Comparison of ENCODE assay signal across 19 cellular contexts in the genomic region with DNA sequence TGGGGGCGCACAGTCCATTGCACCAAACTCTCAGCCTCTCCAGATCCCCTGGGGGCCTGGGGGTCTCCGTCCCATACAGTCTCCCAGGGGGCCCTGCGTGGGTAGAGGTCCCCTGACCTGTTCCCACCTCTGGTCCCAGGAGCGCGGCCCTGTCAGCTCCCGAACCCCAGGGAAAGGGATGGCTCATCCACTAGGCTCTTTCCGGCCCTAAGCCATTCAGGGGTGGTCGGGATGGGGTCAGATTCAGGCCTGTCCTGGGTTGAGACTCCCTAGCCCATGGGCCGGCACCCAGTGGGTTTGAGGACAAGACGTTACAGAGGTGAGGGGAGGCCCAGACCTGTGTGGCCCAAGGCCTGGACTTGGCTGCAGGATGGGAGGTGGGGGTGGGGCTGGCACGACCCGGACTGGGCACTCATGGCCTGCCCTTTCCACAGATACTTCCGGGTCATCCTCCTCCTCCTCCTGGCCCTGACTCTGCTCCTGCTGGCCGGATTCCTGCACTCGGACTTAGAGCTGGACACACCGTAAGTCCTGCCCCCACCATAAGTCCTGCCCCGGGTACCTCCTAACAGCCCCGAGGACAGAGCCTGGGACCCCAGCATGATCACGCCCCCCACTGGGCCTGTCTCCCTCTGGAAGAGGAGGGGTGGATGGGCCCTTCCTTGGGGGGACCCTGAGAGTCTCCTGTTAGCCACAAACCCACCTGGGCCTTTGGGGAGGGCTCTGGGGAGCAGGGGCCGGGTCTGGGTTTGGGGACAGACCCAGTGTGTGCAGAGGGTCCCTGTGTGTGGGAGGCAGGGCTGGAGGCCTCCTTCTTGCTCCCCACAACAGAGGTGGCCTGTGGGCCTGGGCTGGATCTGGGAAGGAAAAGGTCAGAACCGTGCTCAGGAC. TPM values are rescaled to one million over a fixed set of nuclear protein-coding genes. Genes with fewer than 3 reads are reported as not detected.
DNase-seq lines count a peak whose midpoint lies in the region; ATAC-seq and TF ChIP-seq lines count a peak whose summit lies in the region.
"Had no signal": no experiment of that assay in that cellular context is flagged by ENCODE, and none has a peak within 500 bp of the region (broad histone marks: within the 10 kb centered on the region; RNA-seq: fewer than 3 reads in every experiment).

No MANE protein-coding gene starts in this region.

- intact Hi-C loops in activated CD4-positive, alpha-beta memory T cell treated with anti-CD3 and anti-CD28 coated beads for 36 hours (cut with micrococcal nuclease): no loop called here
- intact Hi-C loops in left ventricle myocardium superior (cut with micrococcal nuclease): no loop called here

- H3K4me1 Mint-ChIP-seq in activated CD4-positive, alpha-beta memory T cell treated with anti-CD3 and anti-CD28 coated beads for 36 hours (ENCODE audit: low read depth): peaks cover 3% of the 10 kb centered on the region
- H3K4me1 Mint-ChIP-seq in activated CD4-positive, alpha-beta memory T cell treated with anti-CD3 and anti-CD28 coated beads, Interleukin-2, amount 10 ng/mL, durations not matched to agents 7 days and 5 days: peaks cover 3% of the 10 kb centered on the region
- peaks cover 6% of the 10 kb centered on the region for H3K4me1 Mint-ChIP-seq in stimulated activated effector memory CD8-positive, alpha-beta T cell treated with anti-CD3 and anti-CD28 coated beads, Interleukin-12 subunit alpha, Interleukin-12 subunit beta, amount 100 ng/mL, for 72 hours

- DNase-seq in activated CD4-positive, alpha-beta memory T cell treated with anti-CD3 and anti-CD28 coated beads for 36 hours: peak; percentile 7
- no peak for DNase-seq in activated CD4-positive, alpha-beta memory T cell treated with anti-CD3 and anti-CD28 coated beads, Interleukin-2, amount 10 ng/mL, durations not matched to agents 7 days and 5 days
- peak; percentile 19 for DNase-seq in GM20000 (ENCODE audit: low spot score)
- peak; percentile 19 for DNase-seq in left ventricle myocardium superior
- DNase-seq in stimulated activated effector memory CD8-positive, alpha-beta T cell treated with anti-CD3 and anti-CD28 coated beads, Interleukin-12 subunit alpha, Interleukin-12 subunit beta, amount 100 ng/mL, for 72 hours (ENCODE audit: low spot score in 2 of 2): no peak
- DNase-seq in NCI-H748 treated with DMSO at 0.1 percent for 48 hours (lab: John Stamatoyannopoulos, UW): no peak
- no peak for DNase-seq in NCI-H1694 treated with DMSO at 0.1 percent for 48 hours (lab: John Stamatoyannopoulos, UW)
- no peak for DNase-seq in OCI-M2 (lab: John Stamatoyannopoulos, UW; ENCODE audit: unreplicated experiment)
- DNase-seq: activated CD4-positive, CD25-positive, alpha-beta regulatory T cell; CD4-positive, CD25-positive, alpha-beta regulatory T cell; midbrain; NCI-H345; T-helper 17 cell had no signal

- H3K9me3 Mint-ChIP-seq in activated CD4-positive, alpha-beta memory T cell treated with anti-CD3 and anti-CD28 coated beads for 36 hours: no peaks in the 10 kb centered on the region
- H3K9me3 Mint-ChIP-seq in activated CD4-positive, alpha-beta memory T cell treated with anti-CD3 and anti-CD28 coated beads, Interleukin-2, amount 10 ng/mL, durations not matched to agents 7 days and 5 days: no peaks in the 10 kb centered on the region
- H3K9me3 Mint-ChIP-seq in stimulated activated effector memory CD8-positive, alpha-beta T cell treated with anti-CD3 and anti-CD28 coated beads, Interleukin-12 subunit alpha, Interleukin-12 subunit beta, amount 100 ng/mL, for 72 hours: no peaks in the 10 kb centered on the region
- H3K9me3 Mint-ChIP-seq: CD4-positive, CD25-positive, alpha-beta regulatory T cell had no signal

- H3K27me3 Mint-ChIP-seq in activated CD4-positive, alpha-beta memory T cell treated with anti-CD3 and anti-CD28 coated beads for 36 hours: peaks cover 3% of the 10 kb centered on the region
- H3K27me3 Mint-ChIP-seq in activated CD4-positive, alpha-beta memory T cell treated with anti-CD3 and anti-CD28 coated beads, Interleukin-2, amount 10 ng/mL, durations not matched to agents 7 days and 5 days: peaks cover 3% of the 10 kb centered on the region
- H3K27me3 Mint-ChIP-seq: T-helper 17 cell had no signal

- no peaks in the 10 kb centered on the region for H3K36me3 Mint-ChIP-seq in activated CD4-positive, alpha-beta memory T cell treated with anti-CD3 and anti-CD28 coated beads for 36 hours
- H3K36me3 Mint-ChIP-seq in activated CD4-positive, alpha-beta memory T cell treated with anti-CD3 and anti-CD28 coated beads, Interleukin-2, amount 10 ng/mL, durations not matched to agents 7 days and 5 days (ENCODE audit: low read depth): no peaks in the 10 kb centered on the region
- H3K36me3 Mint-ChIP-seq in stimulated activated effector memory CD8-positive, alpha-beta T cell treated with anti-CD3 and anti-CD28 coated beads, Interleukin-12 subunit alpha, Interleukin-12 subunit beta, amount 100 ng/mL, for 72 hours: peaks cover 6% of the 10 kb centered on the region
- H3K36me3 Mint-ChIP-seq: CD4-positive, CD25-positive, alpha-beta regulatory T cell had no signal

- ATAC-seq in left ventricle myocardium superior: no peak
- no peak for ATAC-seq in stimulated activated effector memory CD8-positive, alpha-beta T cell treated with anti-CD3 and anti-CD28 coated beads, Interleukin-12 subunit alpha, Interleukin-12 subunit beta, amount 100 ng/mL, for 72 hours
- ATAC-seq: body of pancreas, T-helper 17 cell had no signal

- H3K4me3 Mint-ChIP-seq in activated CD4-positive, alpha-beta memory T cell treated with anti-CD3 and anti-CD28 coated beads for 36 hours: no peak overlapping the region
- no peak overlapping the region for H3K4me3 Mint-ChIP-seq in activated CD4-positive, alpha-beta memory T cell treated with anti-CD3 and anti-CD28 coated beads, Interleukin-2, amount 10 ng/mL, durations not matched to agents 7 days and 5 days
- H3K4me3 Mint-ChIP-seq in stimulated activated effector memory CD8-positive, alpha-beta T cell treated with anti-CD3 and anti-CD28 coated beads, Interleukin-12 subunit alpha, Interleukin-12 subunit beta, amount 100 ng/mL, for 72 hours: no peak overlapping the region
- H3K4me3 Mint-ChIP-seq: CD4-positive, CD25-positive, alpha-beta regulatory T cell; T-helper 17 cell had no signal

- POLR2A ChIA-PET in activated CD4-positive, alpha-beta memory T cell treated with anti-CD3 and anti-CD28 coated beads for 36 hours (lab: Charles Lee): no interaction called here
- POLR2A ChIA-PET in activated CD4-positive, alpha-beta memory T cell treated with anti-CD3 and anti-CD28 coated beads, Interleukin-2, amount 10 ng/mL, durations not matched to agents 7 days and 5 days (lab: Charles Lee): no interaction called here

- no peak overlapping the region for H3K27ac Mint-ChIP-seq in activated CD4-positive, alpha-beta memory T cell treated with anti-CD3 and anti-CD28 coated beads for 36 hours
- H3K27ac Mint-ChIP-seq in activated CD4-positive, alpha-beta memory T cell treated with anti-CD3 and anti-CD28 coated beads, Interleukin-2, amount 10 ng/mL, durations not matched to agents 7 days and 5 days: no peak overlapping the region
- H3K27ac Mint-ChIP-seq in stimulated activated effector memory CD8-positive, alpha-beta T cell treated with anti-CD3 and anti-CD28 coated beads, Interleukin-12 subunit alpha, Interleukin-12 subunit beta, amount 100 ng/mL, for 72 hours: peak overlapping the region; percentile 74
- H3K27ac Mint-ChIP-seq: CD4-positive, CD25-positive, alpha-beta regulatory T cell; T-helper 17 cell had no signal

- TF ChIP-seq CTCF in GM20000 (IDR thresholded peaks at IDR 0.05; ENCODE audit: extremely low read depth, missing control alignments): no peak

- CTCF ChIA-PET in activated CD4-positive, alpha-beta memory T cell treated with anti-CD3 and anti-CD28 coated beads for 36 hours (lab: Charles Lee): no interaction called here
- CTCF ChIA-PET in activated CD4-positive, alpha-beta memory T cell treated with anti-CD3 and anti-CD28 coated beads, Interleukin-2, amount 10 ng/mL, durations not matched to agents 7 days and 5 days (lab: Charles Lee): no interaction called here

RNA-seq across cellular contexts. Expression of gene NEU4, which starts 10.1 kb away (rescaled TPM):
- total RNA-seq in activated CD4-positive, alpha-beta memory T cell treated with anti-CD3 and anti-CD28 coated beads for 36 hours: under 1 TPM; 0.31 to 0.36 TPM
- under 1 TPM; 0.38 to 0.43 TPM for total RNA-seq in activated CD4-positive, alpha-beta memory T cell treated with anti-CD3 and anti-CD28 coated beads, Interleukin-2, amount 10 ng/mL, durations not matched to agents 7 days and 5 days
- 0.52 TPM for total RNA-seq in left ventricle myocardium superior
- total RNA-seq: body of pancreas, esophagus mucosa, HT1080 had no signal

RNA-seq across cellular contexts. Expression of gene GAL3ST2, which starts 22.3 kb away (rescaled TPM):
- under 1 TPM; 0.65 to 0.93 TPM for total RNA-seq in activated CD4-positive, alpha-beta memory T cell treated with anti-CD3 and anti-CD28 coated beads for 36 hours
- under 1 TPM; 0.23 to 0.58 TPM for total RNA-seq in activated CD4-positive, alpha-beta memory T cell treated with anti-CD3 and anti-CD28 coated beads, Interleukin-2, amount 10 ng/mL, durations not matched to agents 7 days and 5 days
- total RNA-seq in left ventricle myocardium superior: not detected
- total RNA-seq: body of pancreas, dermis microvascular lymphatic vessel endothelial cell, esophagus mucosa, HT1080, skeletal muscle tissue, thyroid gland had no signal

RNA-seq across cellular contexts. Expression of gene PDCD1, which starts 59.8 kb away (rescaled TPM):
- 10 to 100 TPM; 47.4 to 47.6 TPM for total RNA-seq in activated CD4-positive, alpha-beta memory T cell treated with anti-CD3 and anti-CD28 coated beads for 36 hours
- total RNA-seq in activated CD4-positive, alpha-beta memory T cell treated with anti-CD3 and anti-CD28 coated beads, Interleukin-2, amount 10 ng/mL, durations not matched to agents 7 days and 5 days: 10 to 100 TPM; 17.2 to 17.9 TPM
- 1.4 TPM for total RNA-seq in left ventricle myocardium superior
- total RNA-seq: dermis microvascular lymphatic vessel endothelial cell, HT1080, skeletal muscle tissue had no signal

Comparison
In these comparisons a context has a peak if more than half of its experiments do, and no peak if none do; other contexts are left out.
1. DNase-seq: peak in activated CD4-positive, alpha-beta memory T cell treated with anti-CD3 and anti-CD28 coated beads for 36 hours (single experiment), GM20000 (single experiment) and left ventricle myocardium superior (single experiment); none in activated CD4-positive, alpha-beta memory T cell treated with anti-CD3 and anti-CD28 coated beads, Interleukin-2, amount 10 ng/mL, durations not matched to agents 7 days and 5 days (single experiment), stimulated activated effector memory CD8-positive, alpha-beta T cell treated with anti-CD3 and anti-CD28 coated beads, Interleukin-12 subunit alpha, Interleukin-12 subunit beta, amount 100 ng/mL, for 72 hours (0 of 2), NCI-H748 treated with DMSO at 0.1 percent for 48 hours (single experiment), NCI-H1694 treated with DMSO at 0.1 percent for 48 hours (single experiment) and OCI-M2 (single experiment).